Comparison of ENCODE assay signal across 10 cellular contexts in genomic region chr17:39676198-39676819, GRCh38. TPM values are rescaled to one million over a fixed set of nuclear protein-coding genes. Genes with fewer than 3 reads are reported as not detected.
A peak's percentile ranks its signal among the peaks of the same experiment; 100 is the strongest.
DNase-seq lines count a peak whose midpoint lies in the region; ATAC-seq and TF ChIP-seq lines count a peak whose summit lies in the region.
"Had no signal": no experiment of that assay in that cellular context is flagged by ENCODE, and none has a peak within 500 bp of the region (broad histone marks: within the 10 kb centered on the region; RNA-seq: fewer than 3 reads in every experiment).

No MANE protein-coding gene starts in this region.

- H3K4me1 Mint-ChIP-seq in CD4-positive, alpha-beta T cell (ENCODE audit: low read depth) = peaks cover 65% of the 10 kb centered on the region
- H3K4me1 Mint-ChIP-seq in effector memory CD8-positive, alpha-beta T cell (ENCODE audit: low read depth in 2 of 2) = peaks cover 59 to 63% of the 10 kb centered on the region in 2 donors

- intact Hi-C loops in CD4-positive, alpha-beta T cell (cut with DNase I, micrococcal nuclease) = loop anchor here in 1 of 2 experiments (5.0 kb wide), 1 partner anchor 56 kb away; the partner anchor contains the start of gene MIEN1
- intact Hi-C loops in HCT116 (cut with micrococcal nuclease) = no loop called here

- H3K4me3 Mint-ChIP-seq in CD4-positive, alpha-beta T cell = peak overlapping the region; percentile 49
- H3K4me3 Mint-ChIP-seq in effector memory CD8-positive, alpha-beta T cell = peak overlapping the region; percentile 57 to 58

- no peak for TF ChIP-seq CTCF in CD4-positive, alpha-beta T cell (IDR thresholded peaks at IDR 0.05)
- no peak for TF ChIP-seq CTCF in HCT116 (IDR thresholded peaks at IDR 0.05 in 2 of 3, conservative IDR thresholded peaks at IDR 0.05 in 1 of 3; ENCODE audit: borderline replicate concordance in 1 of 3, insufficient read depth in 1 of 3, low read depth in 2 of 3, low read length in 2 of 3)

- no peaks in the 10 kb centered on the region for H3K9me3 Mint-ChIP-seq in CD4-positive, alpha-beta T cell
- H3K9me3 Mint-ChIP-seq in effector memory CD8-positive, alpha-beta T cell = no peaks in the 10 kb centered on the region

- no peaks in the 10 kb centered on the region for H4K20me1 ChIP-seq in HCT116 (ENCODE audit: insufficient read depth)

- peak; percentile 77 for ATAC-seq in CD4-positive, alpha-beta T cell (ENCODE audit: poor library complexity)
- ATAC-seq in HCT116 = peak; percentile 11; the same call in 1 of the 2 replicates
- peak; percentile 89 for ATAC-seq in effector memory CD8-positive, alpha-beta T cell (replicated peaks)
- no peak for ATAC-seq in GM21825 (IDR thresholded peaks at IDR 0.05; ENCODE audit: unreplicated experiment)
- no peak for ATAC-seq in GM18502 (IDR thresholded peaks at IDR 0.05; ENCODE audit: poor library complexity, unreplicated experiment)

- H3K79me2 ChIP-seq in HCT116 (ENCODE audit: insufficient read depth, low read length) = no peaks in the 10 kb centered on the region

- no peak overlapping the region for H3K4me3 ChIP-seq in HCT116 (replicated peaks in 1 of 2; ENCODE audit: low read depth in 1 of 2, low read length in 2 of 2)
- H3K4me3 ChIP-seq: adrenal gland, ovary had no signal

- TF ChIP-seq POLR2A in HCT116 (IDR thresholded peaks at IDR 0.05; ENCODE audit: borderline replicate concordance, extremely low read depth, insufficient read depth, insufficient read length) = no peak

- peaks cover 17% of the 10 kb centered on the region for H3K36me3 Mint-ChIP-seq in CD4-positive, alpha-beta T cell (ENCODE audit: low read depth)
- H3K36me3 Mint-ChIP-seq in effector memory CD8-positive, alpha-beta T cell (ENCODE audit: insufficient read depth) = peaks cover 3% of the 10 kb centered on the region

- H3K27me3 ChIP-seq in CD4-positive, alpha-beta T cell (ENCODE audit: control insufficient read depth, insufficient read depth, low read length) = no peaks in the 10 kb centered on the region
- H3K27me3 ChIP-seq in HCT116 (ENCODE audit: insufficient read depth, low read length) = no peaks in the 10 kb centered on the region
- H3K27me3 ChIP-seq: ovary had no signal

- no peak overlapping the region for H3K9ac ChIP-seq in HCT116 (ENCODE audit: low read length)

- peak overlapping the region; percentile 91 for H3K27ac Mint-ChIP-seq in CD4-positive, alpha-beta T cell
- peak overlapping the region; percentile 95 to 98 for H3K27ac Mint-ChIP-seq in effector memory CD8-positive, alpha-beta T cell

- H3K9me2 ChIP-seq in HCT116 (ENCODE audit: insufficient read depth) = no peaks in the 10 kb centered on the region

- H3K27ac ChIP-seq in CD4-positive, alpha-beta T cell (ENCODE audit: low read depth, low read length) = peak overlapping the region; percentile 44
- H3K27ac ChIP-seq in HCT116 (ENCODE audit: low read depth, low read length) = no peak overlapping the region
- H3K27ac ChIP-seq: ovary had no signal

- no TSS peak for BruUV-seq in HCT116 (replicated peaks; lab: Mats Ljungman, UMichigan)

- no peak for TF ChIP-seq RAD21 in HCT116 (IDR thresholded peaks at IDR 0.05; ENCODE audit: low read depth)

- H2AFZ ChIP-seq in HCT116 (ENCODE audit: low read depth, low read length, poor library complexity, severe bottlenecking) = no peak overlapping the region

- no peaks in the 10 kb centered on the region for H3K9me3 ChIP-seq in CD4-positive, alpha-beta T cell (ENCODE audit: control insufficient read depth, low read length)
- no peaks in the 10 kb centered on the region for H3K9me3 ChIP-seq in HCT116 (ENCODE audit: control insufficient read depth in 1 of 2, insufficient read depth in 1 of 2, low read depth in 1 of 2, low read length in 2 of 2)
- H3K9me3 ChIP-seq: adrenal gland, ovary had no signal

- CTCF ChIA-PET in CD4-positive, alpha-beta T cell (lab: Charles Lee) = interaction anchor here (1.4 to 1.5 kb wide), 2 partner anchors 11 to 55 kb away, joined by 3 to 7 read pairs; partner anchors contain the start of gene PGAP3
- CTCF ChIA-PET in HCT116 (lab: Charles Lee) = interaction anchor here (1.1 to 1.5 kb wide), 2 partner anchors 11 to 21 kb away, joined by 3 to 6 read pairs; partner anchors contain the start of gene TCAP

- POLR2A ChIA-PET in CD4-positive, alpha-beta T cell (lab: Charles Lee) = interaction anchor here (0.9 to 5.3 kb wide), 2 partner anchors 12 to 53 kb away, joined by 3 to 23 read pairs; partner anchors contain the start of gene PGAP3
- POLR2A ChIA-PET in HCT116 (lab: Charles Lee) = interaction anchor here (1.5 kb wide), 1 partner anchor 12 kb away, joined by 3 read pairs; the partner anchor contains the start of gene PGAP3

- peaks cover 17 to 19% of the 10 kb centered on the region in 2 experiments; a peak in 2 of 4 replicates for H3K4me1 ChIP-seq in HCT116 (ENCODE audit: control insufficient read depth in 1 of 2, insufficient read depth in 2 of 2, low read length in 2 of 2)

- H3K36me3 ChIP-seq in HCT116 (ENCODE audit: control insufficient read depth in 1 of 2, insufficient read depth in 2 of 2, low read length in 2 of 2) = no peaks in the 10 kb centered on the region
- H3K36me3 ChIP-seq: adrenal gland, ovary had no signal

- peak in 8 of 10 experiments; percentile 22 to 57 (median 32) for DNase-seq in CD4-positive, alpha-beta T cell
- DNase-seq in HCT116 (ENCODE audit: low read depth, low spot score) = no peak
- peak; percentile 49 for DNase-seq in SW480 (ENCODE audit: low spot score)
- DNase-seq in effector memory CD8-positive, alpha-beta T cell = peak; percentile 47 to 59 (median 55)
- DNase-seq in stimulated activated CD4-positive, alpha-beta T cell treated with anti-CD3 and anti-CD28 coated beads, Interleukin-4, amount 100 ng/mL, for 24 hours = peak; percentile 35
- DNase-seq in cerebellar nuclear complex (lab: John Stamatoyannopoulos, UW) = no peak

- RAD21 ChIA-PET in HCT116 (lab: Charles Lee; ENCODE audit: low non-redundant PET in 1 of 2, low total read pairs in 2 of 2, uncharacterized antibody in 2 of 2, unreplicated experiment in 2 of 2) = no interaction called here

- H3K27me3 Mint-ChIP-seq in CD4-positive, alpha-beta T cell = peaks cover 5% of the 10 kb centered on the region
- peaks cover 0 to 7% of the 10 kb centered on the region in 2 donors for H3K27me3 Mint-ChIP-seq in effector memory CD8-positive, alpha-beta T cell

- H3K4me2 ChIP-seq in HCT116 (ENCODE audit: low read length) = no peak overlapping the region

TF ChIP-seq in HCT116, 20 proteins besides CTCF, POLR2A, EP300 and RAD21:
- TF ChIP-seq SP1 (IDR thresholded peaks at IDR 0.05; ENCODE audit: low read depth) (no peak), EZH2phosphoT487 (IDR thresholded peaks at IDR 0.05; ENCODE audit: borderline replicate concordance) (no peak), EZH2 (IDR thresholded peaks at IDR 0.05) (no peak), TCF7L2 (IDR thresholded peaks at IDR 0.05; ENCODE audit: borderline replicate concordance, extremely low read depth, insufficient read depth, insufficient read length) (no peak), ATF3 (IDR thresholded peaks at IDR 0.05) (no peak), MAX (IDR thresholded peaks at IDR 0.05) (no peak), ELF1 (IDR thresholded peaks at IDR 0.05; ENCODE audit: borderline replicate concordance, low read depth) (no peak), CEBPB (IDR thresholded peaks at IDR 0.05; ENCODE audit: low read depth) (no peak), ZNF274 (IDR thresholded peaks at IDR 0.05; ENCODE audit: low read depth, low read length) (no peak), ZFX (IDR thresholded peaks at IDR 0.05) (no peak), CBX3 (IDR thresholded peaks at IDR 0.05; ENCODE audit: low read depth) (no peak), SIN3A (IDR thresholded peaks at IDR 0.05; ENCODE audit: low read depth) (no peak)

RNA-seq across cellular contexts. Expression of gene PNMT, which starts 8.1 kb away (rescaled TPM):
- total RNA-seq in CD4-positive, alpha-beta T cell = under 1 TPM in 1 of 2 experiments, not detected in 1; 0.47 TPM
- total RNA-seq in HCT116 (2021; ENCODE audit: unreplicated experiment) = not detected
- polyA plus RNA-seq in HCT116 (2012) = 0.09 and 0.10 TPM in 2 replicates

RNA-seq across cellular contexts. Expression of gene TCAP, which starts 11.2 kb away (rescaled TPM):
- 1 to 10 TPM; 6.4 TPM for total RNA-seq in CD4-positive, alpha-beta T cell
- 1.5 TPM for total RNA-seq in HCT116 (2021; ENCODE audit: unreplicated experiment)
- 0.77 and 1.0 TPM in 2 replicates for polyA plus RNA-seq in HCT116 (2012)

RNA-seq across cellular contexts. Expression of gene PGAP3, which starts 11.5 kb away (rescaled TPM):
- 10 to 100 TPM; 26.1 to 30.7 TPM for total RNA-seq in CD4-positive, alpha-beta T cell
- total RNA-seq in HCT116 (2021; ENCODE audit: unreplicated experiment) = 15.2 TPM
- 8.2 and 8.7 TPM in 2 replicates for polyA plus RNA-seq in HCT116 (2012)

RNA-seq across cellular contexts. Expression of gene ERBB2, which starts 23.6 kb away (rescaled TPM):
- 1 to 10 TPM; 2.4 to 4.6 TPM for total RNA-seq in CD4-positive, alpha-beta T cell
- 75.8 TPM for total RNA-seq in HCT116 (2021; ENCODE audit: unreplicated experiment)
- polyA plus RNA-seq in HCT116 (2012) = 46.7 and 51.7 TPM in 2 replicates

RNA-seq across cellular contexts. Expression of gene STARD3, which starts 39.4 kb away (rescaled TPM):
- total RNA-seq in CD4-positive, alpha-beta T cell = 10 to 100 TPM; 96.5 to 99.9 TPM
- total RNA-seq in HCT116 (2021; ENCODE audit: unreplicated experiment) = 73.9 TPM
- 66.5 and 74.4 TPM in 2 replicates for polyA plus RNA-seq in HCT116 (2012)

Comparison
In these comparisons a context has a peak if more than half of its experiments do, and no peak if none do; other contexts are left out.
1. ATAC-seq: peak in CD4-positive, alpha-beta T cell (single experiment), HCT116 (single experiment) and effector memory CD8-positive, alpha-beta T cell (single experiment); none in GM21825 (single experiment) and GM18502 (single experiment).
2. DNase-seq: peak in CD4-positive, alpha-beta T cell (8 of 10), SW480 (single experiment), effector memory CD8-positive, alpha-beta T cell (3 of 3) and stimulated activated CD4-positive, alpha-beta T cell treated with anti-CD3 and anti-CD28 coated beads, Interleukin-4, amount 100 ng/mL, for 24 hours (single experiment); none in HCT116 (single experiment) and cerebellar nuclear complex (0 of 2).